9 cellular contexts compared by ENCODE assay signal in the genomic region with DNA sequence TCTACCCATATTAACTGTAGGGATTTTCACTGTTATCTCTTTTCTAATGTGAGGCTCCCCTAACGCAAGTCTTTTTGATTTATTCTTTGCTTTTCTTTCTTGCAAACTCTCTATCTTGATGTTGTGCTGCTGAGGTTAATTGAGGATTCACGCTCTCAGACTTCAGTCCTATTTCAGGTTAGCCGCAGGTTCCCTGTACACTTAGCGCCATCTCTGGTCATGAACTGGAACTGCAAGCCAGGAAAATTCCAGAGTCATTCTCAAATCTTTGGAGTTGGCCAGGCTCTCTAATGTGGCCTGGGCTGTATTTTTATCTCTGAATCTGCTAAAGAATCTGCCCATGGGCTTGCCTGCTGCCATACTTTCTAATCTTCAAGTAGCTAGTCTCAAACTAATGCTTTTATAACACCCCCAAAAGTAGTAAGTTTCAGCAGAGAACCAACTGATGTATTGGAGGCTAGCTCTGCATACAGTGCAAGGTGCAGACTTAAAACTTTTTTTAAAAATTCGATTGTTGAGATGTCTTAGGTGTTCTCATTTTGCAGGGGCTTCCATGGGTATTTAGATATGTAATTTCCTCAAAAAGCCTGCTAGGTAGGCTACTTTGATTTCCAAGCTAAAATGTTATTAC.
DNase-seq lines count a peak whose midpoint lies in the region; ATAC-seq, FAIRE-seq and TF ChIP-seq lines count a peak whose summit lies in the region.
"Had no signal": no experiment of that assay in that cellular context is flagged by ENCODE, and none has a peak within 500 bp of the region (broad histone marks: within the 10 kb centered on the region; RNA-seq: fewer than 3 reads in every experiment).

No MANE protein-coding gene starts in this region.

- intact Hi-C loops in HepG2 (cut with micrococcal nuclease; ENCODE audit: unreplicated experiment): loop anchor here (1.0 to 10.0 kb wide), 4 partner anchors 161 to 916 kb away; no protein-coding TSS in a partner anchor

- 2% methylated on average over 5 of the region's 5 CpGs for WGBS in HepG2 (ENCODE audit: low lambda C conversion rate)

- DNase-seq in D341Med (ENCODE audit: low spot score) (peak; percentile 28), astrocyte of the spinal cord (ENCODE audit: low read depth, low spot score) (peak; percentile 5), HepG2 (ENCODE audit: low spot score) (peak; percentile 20), T-helper 1 cell (no peak), hepatic stellate cell (ENCODE audit: low spot score) (no peak)
- no peak for DNase-seq in activated CD8-positive, alpha-beta memory T cell treated with anti-CD3 and anti-CD28 coated beads, Interleukin-2, amount 50 U/mL, for 4 hours

- no peaks in the 10 kb centered on the region for H3K9me3 ChIP-seq in HepG2 (ENCODE audit: low read length)

- H2AFZ ChIP-seq in KMS-11 (ENCODE audit: low read depth): no peak overlapping the region
- no peak overlapping the region for H2AFZ ChIP-seq in HepG2 (ENCODE audit: low read length)

- H3K79me2 ChIP-seq in KMS-11 (ENCODE audit: insufficient read depth, low read depth) (no peaks in the 10 kb centered on the region), HepG2 (ENCODE audit: insufficient read depth, low read length) (no peaks in the 10 kb centered on the region)

- H3K4me1 ChIP-seq in KMS-11 (ENCODE audit: low read depth, poor library complexity, severe bottlenecking): no peaks in the 10 kb centered on the region
- no peaks in the 10 kb centered on the region for H3K4me1 ChIP-seq in HepG2 (ENCODE audit: insufficient read depth, low read length)

- H3K9ac ChIP-seq in KMS-11: no peak overlapping the region
- no peak overlapping the region for H3K9ac ChIP-seq in HepG2 (ENCODE audit: insufficient read depth, low read depth, low read length)

- no peak overlapping the region for H3K4me3 ChIP-seq in KMS-11 (IDR thresholded peaks at IDR 0.05; ENCODE audit: insufficient read depth, low read depth, low read length)
- H3K4me3 ChIP-seq in astrocyte of the spinal cord (ENCODE audit: low read depth, low read length): no peak overlapping the region
- H3K4me3 ChIP-seq in HepG2 (replicated peaks in 1 of 3; ENCODE audit: insufficient read depth in 1 of 3, low read depth in 2 of 3, low read length in 3 of 3): no peak overlapping the region

- TF ChIP-seq RAD21 in HepG2 (CRISPR knock-in tag; IDR thresholded peaks at IDR 0.05): peak; percentile 47

- in situ Hi-C loops in astrocyte of the spinal cord (cut with HindIII; ENCODE audit: low sequenced_read_pairs) (no loop called here), HepG2 (cut with HindIII; ENCODE audit: extremely low pct_ligation_motif_present, low pct_unique_long_range_greater_than_20kb) (no loop called here)

- no peaks in the 10 kb centered on the region for H4K20me1 ChIP-seq in KMS-11 (ENCODE audit: insufficient read depth)
- H4K20me1 ChIP-seq in HepG2 (ENCODE audit: insufficient read depth, low read length): no peaks in the 10 kb centered on the region

- peak; percentile 79 for FAIRE-seq in HepG2 (lab: Jason Lieb, UNC)

- ATAC-seq in GM18873 (IDR thresholded peaks at IDR 0.05; ENCODE audit: low FRiP score, unreplicated experiment): peak; percentile 51
- ATAC-seq in HepG2: peak; percentile 85
- ATAC-seq: naive thymus-derived CD4-positive, alpha-beta T cell had no signal

- H3K27me3 ChIP-seq in KMS-11 (ENCODE audit: insufficient read depth, low read depth) (no peaks in the 10 kb centered on the region), HepG2 (ENCODE audit: control insufficient read depth in 1 of 2, insufficient read depth in 2 of 2, low read length in 2 of 2) (no peaks in the 10 kb centered on the region)

- TF ChIP-seq CTCF in KMS-11 (conservative IDR thresholded peaks at IDR 0.05; ENCODE audit: low read depth, low read length) (peak; percentile 92), astrocyte of the spinal cord (IDR thresholded peaks at IDR 0.05; ENCODE audit: low read depth, low read length) (peak; percentile 90), HepG2 (CRISPR knock-in tag; IDR thresholded peaks at IDR 0.05) (peak; percentile 85)

- H3K4me2 ChIP-seq in KMS-11: no peak overlapping the region
- H3K4me2 ChIP-seq in HepG2 (ENCODE audit: low read depth, low read length): no peak overlapping the region

- POLR2A ChIA-PET in HepG2 (lab: Yijun Ruan, JAX): no interaction called here

- CTCF ChIA-PET in HepG2 (lab: Yijun Ruan, JAX; ENCODE audit: low intra/inter-chr PET ratio, low total read pairs): interaction anchor here (1.4 kb wide), 1 partner anchor 717 kb away, joined by 5 read pairs; no protein-coding TSS in a partner anchor

- no TSS peak for BruUV-seq in HepG2 (replicated peaks; lab: Mats Ljungman, UMichigan)

- no peak overlapping the region for H3K27ac ChIP-seq in KMS-11
- no peak overlapping the region for H3K27ac ChIP-seq in HepG2 (ENCODE audit: extremely low read length, insufficient read depth, low read length)

- TF ChIP-seq EP300 in HepG2 (IDR thresholded peaks at IDR 0.05; ENCODE audit: low read depth in 2 of 2, low read length in 2 of 2) (no peak), HepG2 (CRISPR knock-in tag; IDR thresholded peaks at IDR 0.05; ENCODE audit: borderline replicate concordance) (no peak)

- H3K36me3 ChIP-seq in KMS-11 (ENCODE audit: insufficient read depth): no peaks in the 10 kb centered on the region
- no peaks in the 10 kb centered on the region for H3K36me3 ChIP-seq in HepG2 (replicated peaks in 1 of 2; ENCODE audit: control insufficient read depth in 1 of 2, insufficient read depth in 2 of 2, low read length in 2 of 2)

- TF ChIP-seq POLR2A in HepG2 (IDR thresholded peaks at IDR 0.05; ENCODE audit: insufficient read depth in 1 of 2, low read depth in 2 of 2, low read length in 2 of 2): no peak

TF ChIP-seq in HepG2, 621 proteins besides CTCF, POLR2A, EP300 and RAD21:
- peak; percentile 87 for TF ChIP-seq STAG1 (CRISPR knock-in tag; IDR thresholded peaks at IDR 0.05)
- no peak for TF ChIP-seq MTF2 (CRISPR knock-in tag; IDR thresholded peaks at IDR 0.05; ENCODE audit: borderline replicate concordance)
- peak; percentile 24 for TF ChIP-seq SMC3 (IDR thresholded peaks at IDR 0.05; ENCODE audit: low read length)
- no peak for TF ChIP-seq NFKBIZ (CRISPR knock-in tag; IDR thresholded peaks at IDR 0.05)

Comparison
In these comparisons a context has a peak if more than half of its experiments do, and no peak if none do; other contexts are left out.
1. DNase-seq: peak in D341Med (single experiment), astrocyte of the spinal cord (single experiment) and HepG2 (single experiment); none in T-helper 1 cell (0 of 5), activated CD8-positive, alpha-beta memory T cell treated with anti-CD3 and anti-CD28 coated beads, Interleukin-2, amount 50 U/mL, for 4 hours (single experiment) and hepatic stellate cell (single experiment).
2. Peak in every context shown above with its lines, with median percentiles within 50 percentile points of each other: CTCF ChIP-seq.